ENCODE assay signal across 10 cellular contexts in the genomic region with DNA sequence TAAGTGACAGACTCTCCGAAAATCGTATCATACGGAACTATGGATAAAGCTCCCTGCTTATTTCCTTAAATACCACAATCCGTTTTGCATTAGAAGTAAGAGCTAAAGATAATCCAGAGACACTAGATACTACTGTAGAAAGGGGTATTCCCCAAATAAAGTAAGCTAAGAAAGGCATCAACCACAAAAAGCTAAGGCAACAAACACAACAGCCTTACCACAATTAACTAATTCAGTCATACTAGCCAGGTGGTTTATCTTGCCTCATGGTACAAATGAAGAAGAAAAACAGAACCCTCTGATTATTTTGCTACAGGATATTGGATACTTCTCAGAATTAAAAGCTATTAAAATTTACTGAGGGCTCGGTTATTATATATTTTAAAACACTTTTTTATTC. TPM values are rescaled to one million over a fixed set of nuclear protein-coding genes. Genes with fewer than 3 reads are reported as not detected.
DNase-seq lines count a peak whose midpoint lies in the region; ATAC-seq and TF ChIP-seq lines count a peak whose summit lies in the region.
"Had no signal": no experiment of that assay in that cellular context is flagged by ENCODE, and none has a peak within 500 bp of the region (broad histone marks: within the 10 kb centered on the region; RNA-seq: fewer than 3 reads in every experiment).

No MANE protein-coding gene starts in this region.

- TF ChIP-seq POLR2A in tibial nerve (IDR thresholded peaks at IDR 0.05): no peak
- no peak for TF ChIP-seq POLR2A in heart left ventricle (IDR thresholded peaks at IDR 0.05)

- H3K9ac ChIP-seq in BLaER1: 0 out of 2 replicates have a peak overlapping the region, but pooled peaks have one; percentile 25

- H3K36me3 ChIP-seq in BLaER1: no peaks in the 10 kb centered on the region
- H3K36me3 ChIP-seq in right atrium auricular region: no peaks in the 10 kb centered on the region
- no peaks in the 10 kb centered on the region for H3K36me3 ChIP-seq in tibial nerve
- H3K36me3 ChIP-seq in BE2C: no peaks in the 10 kb centered on the region
- H3K36me3 ChIP-seq in heart left ventricle: no peaks in the 10 kb centered on the region

- H3K4me1 ChIP-seq in BLaER1 (peaks cover 71% of the 10 kb centered on the region), right atrium auricular region (peaks cover 0 to 31% of the 10 kb centered on the region in 2 donors), tibial nerve (peaks cover 1 to 41% (median 16%) of the 10 kb centered on the region in 4 donors), BE2C (peaks cover 11% of the 10 kb centered on the region; the same call in 1 of the 2 replicates), heart left ventricle (peaks cover 0 to 60% (median 31%) of the 10 kb centered on the region in 12 donors)

- peaks cover 92% of the 10 kb centered on the region for H4K20me1 ChIP-seq in BLaER1

- peak; percentile 82 for ATAC-seq in GM18907 (IDR thresholded peaks at IDR 0.05; ENCODE audit: unreplicated experiment)
- peak; percentile 86 for ATAC-seq in HG02798 (IDR thresholded peaks at IDR 0.05; ENCODE audit: poor library complexity, unreplicated experiment)
- no peak for ATAC-seq in heart left ventricle
- ATAC-seq: esophagus mucosa had no signal

- TF ChIP-seq CTCF in right atrium auricular region (IDR thresholded peaks at IDR 0.05) (no peak), tibial nerve (IDR thresholded peaks at IDR 0.05) (no peak), BE2C (IDR thresholded peaks at IDR 0.05; ENCODE audit: low read depth, low read length) (no peak), heart left ventricle (IDR thresholded peaks at IDR 0.05) (no peak)

- TF ChIP-seq EP300 in tibial nerve (IDR thresholded peaks at IDR 0.05): no peak

- DNase-seq in MV-4-11 (lab: John Stamatoyannopoulos, UW) (peak; percentile 14), right atrium auricular region (ENCODE audit: low spot score) (no peak), tibial nerve (ENCODE audit: low spot score in 2 of 2) (no peak), BE2C (no peak), heart left ventricle (no peak)
- DNase-seq: HFFc6 had no signal

- H3K27ac ChIP-seq in BLaER1: peak overlapping the region; percentile 64
- no peak overlapping the region for H3K27ac ChIP-seq in right atrium auricular region
- no peak overlapping the region for H3K27ac ChIP-seq in tibial nerve
- no peak overlapping the region for H3K27ac ChIP-seq in heart left ventricle

- H3K4me3 ChIP-seq in BLaER1: peak overlapping the region; percentile 53; the same call in 1 of the 2 replicates
- no peak overlapping the region for H3K4me3 ChIP-seq in right atrium auricular region
- no peak overlapping the region for H3K4me3 ChIP-seq in tibial nerve
- no peak overlapping the region for H3K4me3 ChIP-seq in BE2C (ENCODE audit: low read depth, low read length)
- H3K4me3 ChIP-seq in heart left ventricle: no peak overlapping the region

- H3K4me2 ChIP-seq in BLaER1: peak overlapping the region; percentile 81

- intact Hi-C loops in heart left ventricle (cut with DNase I): no loop called here

- H3K27me3 ChIP-seq in BLaER1 (no peaks in the 10 kb centered on the region), right atrium auricular region (no peaks in the 10 kb centered on the region), tibial nerve (no peaks in the 10 kb centered on the region), BE2C (no peaks in the 10 kb centered on the region), heart left ventricle (no peaks in the 10 kb centered on the region)

- 89 to 90% methylated on average over 5 of the region's 5 CpGs for WGBS in tibial nerve, 2 donors
- 76 to 81% (median 80%) methylated on average over 5 of the region's 5 CpGs for WGBS in heart left ventricle, 4 donors

- no peaks in the 10 kb centered on the region for H3K9me3 ChIP-seq in BLaER1
- H3K9me3 ChIP-seq in right atrium auricular region: no peaks in the 10 kb centered on the region
- H3K9me3 ChIP-seq in tibial nerve: no peaks in the 10 kb centered on the region
- H3K9me3 ChIP-seq in BE2C: no peaks in the 10 kb centered on the region
- no peaks in the 10 kb centered on the region for H3K9me3 ChIP-seq in heart left ventricle

RNA-seq across cellular contexts. Expression of a gene that starts 14.1 kb away (rescaled TPM):
- total RNA-seq in right atrium auricular region (10 to 100 TPM; 11.0 to 12.9 TPM), tibial nerve (10 to 100 TPM; 10.9 to 16.0 (median 13.4) TPM), heart left ventricle (10 to 100 TPM in 8 of 9 donors, 1 to 10 TPM in 1; 7.9 to 20.5 (median 15.7) TPM)
- polyA plus RNA-seq in BE2C (2012; ENCODE audit: insufficient read depth, insufficient read length, low read depth): 15.0 TPM
- polyA plus RNA-seq in heart left ventricle: 10 to 100 TPM; 13.1 to 21.6 TPM

RNA-seq across cellular contexts. Expression of a gene that starts 14.3 kb away (rescaled TPM):
- 10 to 100 TPM in 1 of 2 donors, 1 to 10 TPM in 1; 7.8 to 10.1 TPM for total RNA-seq in right atrium auricular region
- 10 to 100 TPM; 28.0 to 42.6 (median 35.6) TPM for total RNA-seq in tibial nerve
- polyA plus RNA-seq in BE2C (2012; ENCODE audit: insufficient read depth, insufficient read length, low read depth): 4.8 TPM
- total RNA-seq in heart left ventricle: 10 to 100 TPM in 1 of 9 donors, 1 to 10 TPM in 8; 4.9 to 10.4 (median 7.5) TPM
- 1 to 10 TPM; 2.5 to 2.8 TPM for polyA plus RNA-seq in heart left ventricle

Comparison
In these comparisons a context has a peak if more than half of its experiments do, and no peak if none do; other contexts are left out.
1. ATAC-seq: peak in GM18907 (single experiment) and HG02798 (single experiment); none in heart left ventricle (0 of 4).